5 cellular contexts compared by ENCODE assay signal in the genomic region with DNA sequence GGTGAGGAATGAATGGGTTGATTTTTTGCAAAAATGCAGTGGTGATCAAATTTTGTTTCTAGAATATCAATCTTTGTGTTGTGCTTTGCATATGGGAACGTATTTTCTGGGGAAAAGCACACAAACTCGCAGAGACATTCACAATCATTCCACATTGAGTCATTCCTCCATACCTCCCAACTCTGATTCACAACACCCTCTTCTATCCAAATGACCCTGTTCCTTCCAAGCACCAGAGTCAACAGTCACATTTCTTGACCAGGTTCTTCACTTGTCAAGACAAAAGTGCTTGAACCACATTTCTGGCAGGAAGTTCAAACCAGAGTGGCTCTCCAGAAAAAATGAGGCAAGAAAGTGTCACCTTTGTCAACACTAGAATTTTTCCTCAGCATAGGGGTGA. TPM values are rescaled to one million over a fixed set of nuclear protein-coding genes. Genes with fewer than 3 reads are reported as not detected.
"Had no signal": no experiment of that assay in that cellular context is flagged by ENCODE, and none has a peak within 500 bp of the region (broad histone marks: within the 10 kb centered on the region; RNA-seq: fewer than 3 reads in every experiment).

No MANE protein-coding gene starts in this region.

RNA-seq across cellular contexts. Expression of a gene that starts 35.3 kb away (rescaled TPM):
- total RNA-seq: neural crest cell, osteoblast, osteocyte, pulmonary artery endothelial cell, skeletal muscle tissue had no signal
